ENCODE assay signal across 23 cellular contexts in genomic region chr2:232649033-232649432, GRCh38. TPM values are rescaled to one million over a fixed set of nuclear protein-coding genes. Genes with fewer than 3 reads are reported as not detected.
DNase-seq lines count a peak whose midpoint lies in the region; ATAC-seq, FAIRE-seq and TF ChIP-seq lines count a peak whose summit lies in the region.
"Had no signal": no experiment of that assay in that cellular context is flagged by ENCODE, and none has a peak within 500 bp of the region (broad histone marks: within the 10 kb centered on the region; RNA-seq: fewer than 3 reads in every experiment).

No MANE protein-coding gene starts in this region.

- no peaks in the 10 kb centered on the region for H3K9me2 ChIP-seq in GM23338 (ENCODE audit: insufficient read depth)

- H3K4me3 Mint-ChIP-seq in GM23338 = no peak overlapping the region
- no peak overlapping the region for H3K4me3 Mint-ChIP-seq in WTC11
- H3K4me3 Mint-ChIP-seq: CD4-positive, alpha-beta memory T cell; HFFc6 had no signal

- POLR2A ChIA-PET in WTC11 (lab: Charles Lee) = no interaction called here

- no peaks in the 10 kb centered on the region for H3K9me3 ChIP-seq in kidney (ENCODE audit: control insufficient read depth in 1 of 2, low read length in 2 of 2)
- no peaks in the 10 kb centered on the region for H3K9me3 ChIP-seq in BE2C
- H3K9me3 ChIP-seq: A549, HAP-1 had no signal

- CTCF ChIA-PET in WTC11 (lab: Charles Lee) = interaction anchor here (2.2 kb wide), 1 partner anchor 16 kb away, joined by 5 read pairs; the partner anchor contains the start of gene EFHD1

- intact Hi-C loops in kidney (cut with DNase I) = no loop called here

- H2AFZ ChIP-seq in GM23338 = no peak overlapping the region
- H2AFZ ChIP-seq: GM23248 had no signal

- no peak for FAIRE-seq in kidney (lab: Jason Lieb, UNC)
- FAIRE-seq: A549, G401.6, GM12892, GM19239, H54 had no signal

- H3K27me3 Mint-ChIP-seq in GM23338 (ENCODE audit: insufficient read depth, low read depth, poor library complexity) (peaks cover 9% of the 10 kb centered on the region), WTC11 (ENCODE audit: low read depth) (no peaks in the 10 kb centered on the region)
- H3K27me3 Mint-ChIP-seq: CD4-positive, alpha-beta memory T cell had no signal

- no peak overlapping the region for H3K4me3 ChIP-seq in GM23338
- no peak overlapping the region for H3K4me3 ChIP-seq in kidney (ENCODE audit: low read length in 2 of 2)
- H3K4me3 ChIP-seq in BE2C (ENCODE audit: low read depth, low read length) = no peak overlapping the region
- H3K4me3 ChIP-seq: A549, GM23248, HAP-1 had no signal

- H3K4me2 ChIP-seq in GM23338 = no peak overlapping the region
- H3K4me2 ChIP-seq: A549 had no signal

- H3K36me3 ChIP-seq in GM23338 (ENCODE audit: insufficient read depth) (no peaks in the 10 kb centered on the region), kidney (ENCODE audit: control insufficient read depth in 1 of 2, insufficient read depth in 2 of 2, low read length in 2 of 2) (no peaks in the 10 kb centered on the region), BE2C (no peaks in the 10 kb centered on the region)
- H3K36me3 ChIP-seq: HAP-1 had no signal

- H3K9ac ChIP-seq in kidney (ENCODE audit: low read length in 2 of 2) = no peak overlapping the region
- H3K9ac ChIP-seq: GM23248 had no signal

- no peak overlapping the region for H3K27ac Mint-ChIP-seq in GM23338
- H3K27ac Mint-ChIP-seq in WTC11 = no peak overlapping the region
- H3K27ac Mint-ChIP-seq: CD4-positive, alpha-beta memory T cell; HFFc6 had no signal

- TF ChIP-seq CTCF in GM23338 (conservative IDR thresholded peaks at IDR 0.05; ENCODE audit: low read depth in 2 of 2) = no peak
- no peak for TF ChIP-seq CTCF in WTC11 (IDR thresholded peaks at IDR 0.05)
- no peak for TF ChIP-seq CTCF in kidney (IDR thresholded peaks at IDR 0.05; ENCODE audit: borderline replicate concordance, extremely low read depth, insufficient read depth)
- TF ChIP-seq CTCF in omental fat pad (IDR thresholded peaks at IDR 0.05) = no peak
- no peak for TF ChIP-seq CTCF in BE2C (IDR thresholded peaks at IDR 0.05; ENCODE audit: low read depth, low read length)

- ATAC-seq in GM23338 (peak; percentile 35; the same call in 2 of the 3 replicates), WTC11 (peak; percentile 57), omental fat pad (ENCODE audit: low FRiP score) (peak; percentile 35)
- ATAC-seq: A549 had no signal

- H3K79me2 ChIP-seq in GM23338 (replicated peaks; ENCODE audit: insufficient read depth) = no peaks in the 10 kb centered on the region

- no peaks in the 10 kb centered on the region for H3K27me3 ChIP-seq in GM23338 (ENCODE audit: insufficient read depth)
- no peaks in the 10 kb centered on the region for H3K27me3 ChIP-seq in BE2C

- peaks cover 13% of the 10 kb centered on the region; the same call in 1 of the 2 replicates for H3K4me1 ChIP-seq in GM23338 (ENCODE audit: insufficient read depth)
- peaks cover 27 to 44% of the 10 kb centered on the region in 2 donors for H3K4me1 ChIP-seq in kidney (ENCODE audit: control insufficient read depth in 1 of 2, insufficient read depth in 1 of 2, low read depth in 1 of 2, low read length in 2 of 2)
- H3K4me1 ChIP-seq in BE2C = no peaks in the 10 kb centered on the region
- H3K4me1 ChIP-seq: HAP-1 had no signal

- H3K27ac ChIP-seq in GM23338 (ENCODE audit: low read depth) (no peak overlapping the region), kidney (ENCODE audit: low read depth in 2 of 2, low read length in 2 of 2) (peak overlapping the region; percentile 32 to 34)
- H3K27ac ChIP-seq: A549, GM23248 had no signal

- no peaks in the 10 kb centered on the region for H4K20me1 ChIP-seq in GM23338 (replicated peaks; ENCODE audit: insufficient read depth)

- H3K9me3 Mint-ChIP-seq in GM23338 = no peaks in the 10 kb centered on the region
- no peaks in the 10 kb centered on the region for H3K9me3 Mint-ChIP-seq in WTC11
- H3K9me3 Mint-ChIP-seq: CD4-positive, alpha-beta memory T cell; HFFc6 had no signal

- H3K36me3 Mint-ChIP-seq in GM23338 (ENCODE audit: low read depth) (no peaks in the 10 kb centered on the region), WTC11 (no peaks in the 10 kb centered on the region)
- H3K36me3 Mint-ChIP-seq: CD4-positive, alpha-beta memory T cell had no signal

- DNase-seq in GM23338 (ENCODE audit: low spot score) = no peak
- DNase-seq in WTC11 (ENCODE audit: low spot score) = no peak
- DNase-seq in kidney = no peak
- no peak for DNase-seq in omental fat pad (ENCODE audit: low spot score)
- no peak for DNase-seq in BE2C
- no peak for DNase-seq in OCI-M1 (lab: John Stamatoyannopoulos, UW)
- DNase-seq in DMS153 (lab: John Stamatoyannopoulos, UW) = no peak
- DNase-seq: 8988T; ACHN; AML-193; C1 segment of cervical spinal cord; Calu3; CD4-positive, alpha-beta memory T cell; COR-L47; DND-41; GM23248; HFFc6 had no signal

- H3F3A ChIP-seq in GM23338 (replicated peaks; ENCODE audit: low read depth) = no peaks in the 10 kb centered on the region

- H3K4me1 Mint-ChIP-seq in GM23338 (no peaks in the 10 kb centered on the region; the same call in 1 of the 3 replicates), WTC11 (peaks cover 4% of the 10 kb centered on the region)
- H3K4me1 Mint-ChIP-seq: CD4-positive, alpha-beta memory T cell had no signal

TF ChIP-seq in GM23338, 12 proteins besides CTCF, POLR2A, EP300 and RAD21 (continues in another document):
- TF ChIP-seq REST (IDR thresholded peaks at IDR 0.05; ENCODE audit: unreplicated experiment) = no peak
- no peak for TF ChIP-seq STAT1 (IDR thresholded peaks at IDR 0.05; ENCODE audit: unreplicated experiment)
- TF ChIP-seq EZH2 (IDR thresholded peaks at IDR 0.05; ENCODE audit: low read depth, unreplicated experiment) = no peak

TF ChIP-seq in WTC11, 78 proteins besides CTCF, POLR2A, EP300 and RAD21:
- TF ChIP-seq ATF1 (CRISPR knock-in tag; IDR thresholded peaks at IDR 0.05) (no peak), CREB1 (CRISPR knock-in tag; IDR thresholded peaks at IDR 0.05) (no peak), NR2C2 (CRISPR knock-in tag; IDR thresholded peaks at IDR 0.05) (no peak), ZNF232 (CRISPR knock-in tag; IDR thresholded peaks at IDR 0.05) (no peak), RORB (CRISPR knock-in tag; IDR thresholded peaks at IDR 0.05) (no peak), ZNF416 (CRISPR knock-in tag; IDR thresholded peaks at IDR 0.05) (no peak), GTF2I (CRISPR knock-in tag; conservative IDR thresholded peaks at IDR 0.05) (no peak), FOXK1 (CRISPR knock-in tag; IDR thresholded peaks at IDR 0.05) (no peak), SOX15 (CRISPR knock-in tag; IDR thresholded peaks at IDR 0.05) (no peak), TP53 (CRISPR knock-in tag; IDR thresholded peaks at IDR 0.05) (no peak)

RNA-seq across cellular contexts. Expression of gene EFHD1, which starts 15.6 kb away (rescaled TPM):
- 3.4 and 7.0 TPM in 2 replicates for total RNA-seq in GM23338 (2014; rRNA removed; shearing (Covaris generic))
- 6.2 and 6.4 TPM in 2 replicates for polyA plus RNA-seq in GM23338 (2016; fragmentation: Nextera tagmentation; extraction: Ambion mirVana)
- total RNA-seq in WTC11 (2021) = 5.4 to 6.8 TPM (median 6.1 TPM) in 3 replicates
- 129 TPM for total RNA-seq in kidney
- polyA plus RNA-seq in kidney (ENCODE audit: insufficient read depth, low read depth, low replicate concordance) = 280 TPM
- 10 to 100 TPM in 3 of 4 donors, 1 to 10 TPM in 1; 9.6 to 44.1 (median 18.1) TPM for total RNA-seq in omental fat pad
- polyA plus RNA-seq in BE2C (2012; ENCODE audit: insufficient read depth, insufficient read length, low read depth) = not detected
- total RNA-seq: GM23248 had no signal
- polyA plus RNA-seq: GM23248 had no signal

RNA-seq across cellular contexts. Expression of gene GIGYF2, which starts 48.1 kb away (rescaled TPM):
- 97.5 and 104 TPM in 2 replicates for total RNA-seq in GM23338 (2014; rRNA removed; shearing (Covaris generic))
- polyA plus RNA-seq in GM23338 (2016; fragmentation: Nextera tagmentation; extraction: Ambion mirVana) = 39.2 and 48.9 TPM in 2 replicates
- total RNA-seq in WTC11 (2021) = 49.3 to 53.1 TPM (median 52.0 TPM) in 3 replicates
- total RNA-seq in kidney = 79.8 TPM
- 13.5 TPM for polyA plus RNA-seq in kidney (ENCODE audit: insufficient read depth, low read depth, low replicate concordance)
- total RNA-seq in omental fat pad = 10 to 100 TPM; 63.9 to 80.2 (median 72.2) TPM
- 59.5 TPM for polyA plus RNA-seq in BE2C (2012; ENCODE audit: insufficient read depth, insufficient read length, low read depth)
